In the genomic region with DNA sequence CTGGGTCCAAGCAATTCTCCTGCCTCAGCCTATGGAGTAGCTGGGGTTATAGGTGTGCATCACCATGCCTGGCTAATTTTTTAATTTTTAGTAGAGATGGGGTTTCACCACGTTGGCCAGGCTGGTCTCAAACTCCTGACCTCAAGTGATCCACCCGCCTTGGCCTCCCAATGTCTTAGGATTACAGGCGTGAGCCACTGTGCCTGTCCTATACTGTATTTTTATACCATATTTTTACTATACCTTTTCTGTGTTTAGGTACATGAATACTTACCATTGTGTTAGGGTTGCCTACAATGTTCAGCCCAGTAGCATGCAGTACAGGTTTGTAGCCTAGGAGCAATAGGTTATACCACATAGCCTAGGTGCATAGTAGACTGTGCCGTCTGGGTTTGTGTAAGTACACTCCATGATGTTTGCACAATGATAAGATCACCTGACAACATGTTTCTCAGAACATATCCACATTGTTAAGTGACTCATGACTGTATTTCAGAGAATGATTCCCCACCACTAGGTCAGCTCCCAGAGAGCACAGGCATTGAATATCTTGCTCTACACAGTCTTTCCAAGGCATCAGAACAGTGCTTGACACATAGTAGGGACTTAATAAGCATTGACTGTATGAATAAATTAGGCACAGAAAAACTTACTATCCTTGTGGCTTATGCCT, we compare ENCODE assay signal across 10 cellular contexts. TPM values are rescaled to one million over a fixed set of nuclear protein-coding genes. Genes with fewer than 3 reads are reported as not detected.
DNase-seq lines count a peak whose midpoint lies in the region; ATAC-seq, FAIRE-seq and TF ChIP-seq lines count a peak whose summit lies in the region.
"Had no signal": no experiment of that assay in that cellular context is flagged by ENCODE, and none has a peak within 500 bp of the region (broad histone marks: within the 10 kb centered on the region; RNA-seq: fewer than 3 reads in every experiment).

No MANE protein-coding gene starts in this region.

- peak; percentile 71 for DNase-seq in activated CD4-positive, alpha-beta T cell treated with anti-CD3 and anti-CD28 coated beads, Interleukin-2, amount 10 ng/mL, durations not matched to agents 24 days and 14 days
- no peak for DNase-seq in activated CD4-positive, alpha-beta T cell treated with anti-CD3 and anti-CD28 coated beads, Interleukin-2, amount 50 U/mL, for 1 hour
- DNase-seq in RCC 7860 (ENCODE audit: low spot score): peak; percentile 62
- DNase-seq in fibroblast of mammary gland (ENCODE audit: low read depth): peak; percentile 81
- DNase-seq in stimulated activated naive CD8-positive, alpha-beta T cell treated with anti-CD3 and anti-CD28 coated beads, Interleukin-15, Interleukin-2, amounts not matched to agents 100 U/mL and 50 U/mL, for 24 hours: no peak
- DNase-seq in medulla oblongata (ENCODE audit: extremely low spot score): no peak
- DNase-seq in SKM-1 (lab: John Stamatoyannopoulos, UW; ENCODE audit: unreplicated experiment): no peak
- DNase-seq in HPDE6-E6E7 (ENCODE audit: extremely low spot score): no peak
- DNase-seq: nephron progenitor cell had no signal

- no peaks in the 10 kb centered on the region for H3K27me3 Mint-ChIP-seq in activated CD4-positive, alpha-beta T cell treated with anti-CD3 and anti-CD28 coated beads, Interleukin-2, amount 10 ng/mL, durations not matched to agents 24 days and 14 days
- H3K27me3 Mint-ChIP-seq: activated naive CD4-positive, alpha-beta T cell treated with anti-CD3 and anti-CD28 coated beads, Interleukin-2, amount 50 U/mL, for 24 hours had no signal

- peaks cover 11% of the 10 kb centered on the region for H3K9me3 Mint-ChIP-seq in activated CD4-positive, alpha-beta T cell treated with anti-CD3 and anti-CD28 coated beads, Interleukin-2, amount 10 ng/mL, durations not matched to agents 24 days and 14 days
- H3K9me3 Mint-ChIP-seq: activated naive CD4-positive, alpha-beta T cell treated with anti-CD3 and anti-CD28 coated beads, Interleukin-2, amount 50 U/mL, for 24 hours; nephron progenitor cell had no signal

- H3K4me1 Mint-ChIP-seq in activated CD4-positive, alpha-beta T cell treated with anti-CD3 and anti-CD28 coated beads, Interleukin-2, amount 10 ng/mL, durations not matched to agents 24 days and 14 days: peaks cover 25% of the 10 kb centered on the region

- intact Hi-C loops in activated CD4-positive, alpha-beta T cell treated with anti-CD3 and anti-CD28 coated beads, Interleukin-2, amount 10 ng/mL, durations not matched to agents 24 days and 14 days (cut with micrococcal nuclease): loop anchor here (10.0 kb wide), 1 partner anchor 107 kb away; the partner anchor contains the start of gene CTPS1

- H3K36me3 Mint-ChIP-seq in activated CD4-positive, alpha-beta T cell treated with anti-CD3 and anti-CD28 coated beads, Interleukin-2, amount 10 ng/mL, durations not matched to agents 24 days and 14 days (ENCODE audit: low read depth): no peaks in the 10 kb centered on the region

- no peak for TF ChIP-seq CTCF in fibroblast of mammary gland (conservative IDR thresholded peaks at IDR 0.05; ENCODE audit: control insufficient read depth, insufficient read depth, low read depth, low read length)

- no peak overlapping the region for H3K4me3 ChIP-seq in fibroblast of mammary gland (ENCODE audit: control insufficient read depth, low read depth, low read length)

- peak; percentile 38 for ATAC-seq in stimulated activated naive CD8-positive, alpha-beta T cell treated with anti-CD3 and anti-CD28 coated beads, Interleukin-15, Interleukin-2, amounts not matched to agents 100 U/mL and 50 U/mL, for 24 hours

- peak overlapping the region; percentile 52 for H3K27ac Mint-ChIP-seq in activated CD4-positive, alpha-beta T cell treated with anti-CD3 and anti-CD28 coated beads, Interleukin-2, amount 10 ng/mL, durations not matched to agents 24 days and 14 days
- H3K27ac Mint-ChIP-seq: activated naive CD4-positive, alpha-beta T cell treated with anti-CD3 and anti-CD28 coated beads, Interleukin-2, amount 50 U/mL, for 24 hours; nephron progenitor cell had no signal

- H3K4me3 Mint-ChIP-seq in activated CD4-positive, alpha-beta T cell treated with anti-CD3 and anti-CD28 coated beads, Interleukin-2, amount 10 ng/mL, durations not matched to agents 24 days and 14 days: no peak overlapping the region
- H3K4me3 Mint-ChIP-seq: activated naive CD4-positive, alpha-beta T cell treated with anti-CD3 and anti-CD28 coated beads, Interleukin-2, amount 50 U/mL, for 24 hours; nephron progenitor cell had no signal

- no peak for FAIRE-seq in RCC 7860 (lab: Jason Lieb, UNC)

RNA-seq across cellular contexts. Expression of gene CITED4, which starts 6.0 kb away (rescaled TPM):
- total RNA-seq in activated CD4-positive, alpha-beta T cell treated with anti-CD3 and anti-CD28 coated beads, Interleukin-2, amount 10 ng/mL, durations not matched to agents 24 days and 14 days: 5.5 and 6.0 TPM in 2 replicates

Comparison
In these comparisons a context has a peak if more than half of its experiments do, and no peak if none do; other contexts are left out.
1. DNase-seq: peak in activated CD4-positive, alpha-beta T cell treated with anti-CD3 and anti-CD28 coated beads, Interleukin-2, amount 10 ng/mL, durations not matched to agents 24 days and 14 days (single experiment), RCC 7860 (single experiment) and fibroblast of mammary gland (single experiment); none in activated CD4-positive, alpha-beta T cell treated with anti-CD3 and anti-CD28 coated beads, Interleukin-2, amount 50 U/mL, for 1 hour (single experiment), stimulated activated naive CD8-positive, alpha-beta T cell treated with anti-CD3 and anti-CD28 coated beads, Interleukin-15, Interleukin-2, amounts not matched to agents 100 U/mL and 50 U/mL, for 24 hours (single experiment), medulla oblongata (single experiment), SKM-1 (single experiment) and HPDE6-E6E7 (single experiment).